In the genomic region with DNA sequence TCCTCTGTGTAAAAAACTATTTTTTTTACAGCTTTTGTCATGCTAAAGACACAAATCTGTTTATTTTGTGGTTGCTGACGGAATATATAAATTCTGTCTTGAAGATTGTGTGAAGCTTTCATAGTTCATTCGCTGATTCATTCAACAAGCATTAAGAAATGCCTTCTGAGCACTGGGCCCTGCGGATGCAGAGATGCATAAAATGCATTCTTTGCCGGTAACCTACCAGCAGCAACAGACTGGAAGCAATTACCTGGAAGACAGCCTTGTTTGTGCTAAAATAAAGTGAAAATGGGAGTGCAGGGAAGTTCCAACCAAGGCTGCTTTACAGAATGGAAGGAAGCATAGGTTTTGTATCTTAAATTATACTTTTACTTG, we compare ENCODE assay signal across 13 cellular contexts.
DNase-seq lines count a peak whose midpoint lies in the region; ATAC-seq and TF ChIP-seq lines count a peak whose summit lies in the region.
"Had no signal": no experiment of that assay in that cellular context is flagged by ENCODE, and none has a peak within 500 bp of the region (broad histone marks: within the 10 kb centered on the region; RNA-seq: fewer than 3 reads in every experiment).

No MANE protein-coding gene starts in this region.

- no peak overlapping the region for H3K27ac ChIP-seq in tibial nerve
- H3K27ac ChIP-seq: heart left ventricle had no signal

- H3K36me3 ChIP-seq in tibial nerve: no peaks in the 10 kb centered on the region
- H3K36me3 ChIP-seq: heart left ventricle had no signal

- H3K4me3 ChIP-seq in tibial nerve: no peak overlapping the region
- H3K4me3 ChIP-seq: heart left ventricle, lung had no signal

- no peaks in the 10 kb centered on the region for H3K27me3 ChIP-seq in tibial nerve

- in situ Hi-C loops in Caki2 (cut with HindIII; ENCODE audit: low pct_unique_long_range_greater_than_20kb, low sequenced_read_pairs): no loop called here

- WGBS in tibial nerve, 2 donors: 67 to 72% methylated on average over 4 of the region's 4 CpGs

- ATAC-seq in GM21723 (IDR thresholded peaks at IDR 0.05; ENCODE audit: unreplicated experiment) (no peak), HG03159 (IDR thresholded peaks at IDR 0.05; ENCODE audit: unreplicated experiment) (no peak)
- ATAC-seq: heart left ventricle had no signal

- TF ChIP-seq POLR2A in tibial nerve (IDR thresholded peaks at IDR 0.05): no peak

- no peak for TF ChIP-seq EP300 in tibial nerve (IDR thresholded peaks at IDR 0.05)

- H3K4me1 ChIP-seq in tibial nerve: no peaks in the 10 kb centered on the region
- H3K4me1 ChIP-seq: heart left ventricle had no signal

- TF ChIP-seq CTCF in tibial nerve (IDR thresholded peaks at IDR 0.05): no peak

- H3K9me3 ChIP-seq in tibial nerve: no peaks in the 10 kb centered on the region
- H3K9me3 ChIP-seq: heart left ventricle had no signal

- peak; percentile 51 for DNase-seq in Caki2 (ENCODE audit: low read depth)
- peak; percentile 92 for DNase-seq in M059J (ENCODE audit: low read depth)
- DNase-seq in dedifferentiated amniotic fluid mesenchymal stem cell (ENCODE audit: extremely low spot score): peak; percentile 74
- peak; percentile 88 for DNase-seq in non-pigmented ciliary epithelial cell (ENCODE audit: low read depth)
- no peak for DNase-seq in C1 segment of cervical spinal cord (lab: John Stamatoyannopoulos, UW)
- no peak for DNase-seq in tibial nerve (ENCODE audit: low spot score in 2 of 2)
- DNase-seq: activated naive CD4-positive, alpha-beta T cell treated with anti-CD3 and anti-CD28 coated beads, Interleukin-2, amount 10 ng/mL, durations not matched to agents 7 days and 5 days; CD4-positive, alpha-beta T cell; dermis blood vessel endothelial cell; heart left ventricle had no signal

Comparison
In these comparisons a context has a peak if more than half of its experiments do, and no peak if none do; other contexts are left out.
1. DNase-seq: peak in Caki2 (single experiment), M059J (single experiment), dedifferentiated amniotic fluid mesenchymal stem cell (single experiment) and non-pigmented ciliary epithelial cell (single experiment); none in C1 segment of cervical spinal cord (0 of 14) and tibial nerve (0 of 2).